Comparison of ENCODE assay signal across 1 cellular context in the genomic region with DNA sequence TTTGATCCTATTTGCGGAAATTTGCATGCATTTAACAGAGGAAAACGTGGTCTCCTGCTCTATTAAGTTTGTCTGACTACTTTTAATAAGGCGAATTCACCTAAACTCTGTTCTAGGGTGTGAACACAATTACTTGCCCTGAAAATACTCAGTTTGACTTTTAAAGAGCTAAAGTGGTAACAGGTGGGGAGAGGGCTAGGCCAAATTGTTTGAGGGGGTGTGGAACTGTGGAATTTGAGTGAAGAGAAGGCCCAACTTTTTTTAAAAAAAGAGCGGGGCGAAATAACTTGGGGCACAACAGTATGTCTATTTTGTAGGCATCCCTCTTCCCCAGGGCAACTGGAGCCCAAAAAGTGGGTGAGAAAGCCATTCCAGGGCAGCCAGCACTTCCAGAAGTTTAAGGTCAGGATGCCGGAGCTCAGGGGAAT.
TF ChIP-seq lines count a peak whose summit lies in the region.

No MANE protein-coding gene starts in this region.

TF ChIP-seq in K562, 482 proteins besides CTCF, POLR2A, EP300 and RAD21 (continued from another document):
- TF ChIP-seq ZNF592 (IDR thresholded peaks at IDR 0.05) (no peak), TCFL5 (CRISPR knock-in tag; conservative IDR thresholded peaks at IDR 0.05) (no peak), HNRNPH1 (optimal IDR thresholded peaks at IDR 0.05; ENCODE audit: low read depth, low read length) (no peak), GTF2E2 (tag; IDR thresholded peaks at IDR 0.05) (no peak), ZBTB40 (IDR thresholded peaks at IDR 0.05) (peak; percentile 48; the same call in 1 of the 2 replicates), ZBTB40 (CRISPR knock-in tag; IDR thresholded peaks at IDR 0.05) (no peak), CBX3 (IDR thresholded peaks at IDR 0.05; ENCODE audit: borderline replicate concordance in 1 of 2, low read length in 2 of 2) (no peak), HNRNPK (IDR thresholded peaks at IDR 0.05; ENCODE audit: low read depth, low read length, poor library complexity, severe bottlenecking) (no peak), ZBTB17 (CRISPR knock-in tag; IDR thresholded peaks at IDR 0.05) (peak; percentile 58; the same call in 1 of the 2 replicates)
- TF ChIP-seq, protein P1, sequence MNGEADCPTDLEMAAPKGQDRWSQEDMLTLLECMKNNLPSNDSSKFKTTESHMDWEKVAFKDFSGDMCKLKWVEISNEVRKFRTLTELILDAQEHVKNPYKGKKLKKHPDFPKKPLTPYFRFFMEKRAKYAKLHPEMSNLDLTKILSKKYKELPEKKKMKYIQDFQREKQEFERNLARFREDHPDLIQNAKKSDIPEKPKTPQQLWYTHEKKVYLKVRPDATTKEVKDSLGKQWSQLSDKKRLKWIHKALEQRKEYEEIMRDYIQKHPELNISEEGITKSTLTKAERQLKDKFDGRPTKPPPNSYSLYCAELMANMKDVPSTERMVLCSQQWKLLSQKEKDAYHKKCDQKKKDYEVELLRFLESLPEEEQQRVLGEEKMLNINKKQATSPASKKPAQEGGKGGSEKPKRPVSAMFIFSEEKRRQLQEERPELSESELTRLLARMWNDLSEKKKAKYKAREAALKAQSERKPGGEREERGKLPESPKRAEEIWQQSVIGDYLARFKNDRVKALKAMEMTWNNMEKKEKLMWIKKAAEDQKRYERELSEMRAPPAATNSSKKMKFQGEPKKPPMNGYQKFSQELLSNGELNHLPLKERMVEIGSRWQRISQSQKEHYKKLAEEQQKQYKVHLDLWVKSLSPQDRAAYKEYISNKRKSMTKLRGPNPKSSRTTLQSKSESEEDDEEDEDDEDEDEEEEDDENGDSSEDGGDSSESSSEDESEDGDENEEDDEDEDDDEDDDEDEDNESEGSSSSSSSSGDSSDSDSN (IDR thresholded peaks at IDR 0.05; ENCODE audit: borderline replicate concordance in 1 of 2, low read depth in 2 of 2, low read length in 2 of 2), result no peak
